ENCODE assay signal across 9 cellular contexts in genomic region chr7:41107330-41107937, GRCh38.
DNase-seq lines count a peak whose midpoint lies in the region; ATAC-seq and TF ChIP-seq lines count a peak whose summit lies in the region.
"Had no signal": no experiment of that assay in that cellular context is flagged by ENCODE, and none has a peak within 500 bp of the region (broad histone marks: within the 10 kb centered on the region; RNA-seq: fewer than 3 reads in every experiment).

No MANE protein-coding gene starts in this region.

- H3K27ac ChIP-seq in HCT116 (ENCODE audit: low read depth, low read length): peak overlapping the region; percentile 16; the same call in 1 of the 2 replicates
- peak overlapping the region; percentile 100 for H3K27ac ChIP-seq in PC-3 (ENCODE audit: low read length)
- peak overlapping the region; percentile 100 for H3K27ac ChIP-seq in foreskin keratinocyte
- no peak overlapping the region for H3K27ac ChIP-seq in uterus
- H3K27ac ChIP-seq: testis had no signal

- TF ChIP-seq POLR2A in HCT116 (IDR thresholded peaks at IDR 0.05; ENCODE audit: borderline replicate concordance, extremely low read depth, insufficient read depth, insufficient read length) (no peak), uterus (IDR thresholded peaks at IDR 0.05) (no peak)

- peak overlapping the region; percentile 38 for H2AFZ ChIP-seq in HCT116 (ENCODE audit: low read depth, low read length, poor library complexity, severe bottlenecking)
- H2AFZ ChIP-seq in PC-3 (ENCODE audit: low read length): peak overlapping the region; percentile 63; the same call in 1 of the 2 replicates

- no peak overlapping the region for H3K9ac ChIP-seq in HCT116 (ENCODE audit: low read length)
- H3K9ac ChIP-seq in PC-3 (ENCODE audit: low read length): peak overlapping the region; percentile 91

- H3K9me3 ChIP-seq in HCT116 (ENCODE audit: control insufficient read depth in 1 of 2, insufficient read depth in 1 of 2, low read depth in 1 of 2, low read length in 2 of 2) (no peaks in the 10 kb centered on the region), PC-3 (ENCODE audit: low read length) (no peaks in the 10 kb centered on the region), uterus (no peaks in the 10 kb centered on the region)
- H3K9me3 ChIP-seq: testis had no signal

- DNase-seq in HCT116 (ENCODE audit: low read depth, low spot score): peak; percentile 50
- DNase-seq in PC-3: peak; percentile 98
- no peak for DNase-seq in foreskin keratinocyte
- peak; percentile 16 to 19 for DNase-seq in uterus
- DNase-seq in stimulated activated naive CD4-positive, alpha-beta T cell treated with Interleukin-2 at 50 U/mL for 16 hours (lab: John Stamatoyannopoulos, UW): no peak
- DNase-seq: naive B cell, testis had no signal

- no peaks in the 10 kb centered on the region for H3K36me3 ChIP-seq in HCT116 (ENCODE audit: control insufficient read depth in 1 of 2, insufficient read depth in 2 of 2, low read length in 2 of 2)
- H3K36me3 ChIP-seq in PC-3 (ENCODE audit: low read depth, low read length): no peaks in the 10 kb centered on the region
- H3K36me3 ChIP-seq in uterus: no peaks in the 10 kb centered on the region

- ATAC-seq in HCT116 (peak; percentile 97), PC-3 (peak; percentile 92), foreskin keratinocyte (peak; percentile 81), GM18873 (IDR thresholded peaks at IDR 0.05; ENCODE audit: low FRiP score, unreplicated experiment) (no peak), GM19035 (IDR thresholded peaks at IDR 0.05; ENCODE audit: unreplicated experiment) (no peak)

- TF ChIP-seq RAD21 in HCT116 (IDR thresholded peaks at IDR 0.05; ENCODE audit: low read depth): no peak

- peaks cover 13% of the 10 kb centered on the region for H3F3A ChIP-seq in PC-3 (ENCODE audit: low read length, unreplicated experiment)

- H3K9me2 ChIP-seq in HCT116 (ENCODE audit: insufficient read depth): no peaks in the 10 kb centered on the region
- H3K9me2 ChIP-seq in PC-3 (replicated peaks; ENCODE audit: low read length): no peaks in the 10 kb centered on the region

- CTCF ChIA-PET in HCT116 (lab: Charles Lee) (interaction anchor here (1.0 kb wide), 1 partner anchor 86 kb away, joined by 3 read pairs; no protein-coding TSS in a partner anchor), PC-3 (lab: Charles Lee) (no interaction called here)

- intact Hi-C loops in HCT116 (cut with micrococcal nuclease) (no loop called here), PC-3 (cut with micrococcal nuclease) (loop anchor here (1.0 to 5.0 kb wide), 6 partner anchors 41 to 595 kb away; partner anchors contain the start of gene INHBA), uterus (cut with DNase I; ENCODE audit: low total_unique reads) (no loop called here)

- H3K79me2 ChIP-seq in HCT116 (ENCODE audit: insufficient read depth, low read length) (no peaks in the 10 kb centered on the region), PC-3 (ENCODE audit: low read length) (no peaks in the 10 kb centered on the region)

- H3K4me1 ChIP-seq in HCT116 (ENCODE audit: control insufficient read depth in 1 of 2, insufficient read depth in 2 of 2, low read length in 2 of 2): peaks cover 8 to 19% of the 10 kb centered on the region in 2 experiments; a peak in 3 of 4 replicates
- H3K4me1 ChIP-seq in PC-3 (ENCODE audit: insufficient read depth, low read length): peaks cover 51% of the 10 kb centered on the region
- H3K4me1 ChIP-seq in foreskin keratinocyte: peaks cover 58% of the 10 kb centered on the region
- no peaks in the 10 kb centered on the region for H3K4me1 ChIP-seq in uterus
- H3K4me1 ChIP-seq: testis had no signal

- peak overlapping the region in 1 of 2 experiments; percentile 20; a peak in 1 of 4 replicates for H3K4me3 ChIP-seq in HCT116 (replicated peaks in 1 of 2; ENCODE audit: low read depth in 1 of 2, low read length in 2 of 2)
- H3K4me3 ChIP-seq in PC-3 (ENCODE audit: low read length): peak overlapping the region; percentile 48; the same call in 1 of the 2 replicates
- no peak overlapping the region for H3K4me3 ChIP-seq in uterus
- H3K4me3 ChIP-seq: testis had no signal

- H3K27me3 ChIP-seq in HCT116 (ENCODE audit: insufficient read depth, low read length): no peaks in the 10 kb centered on the region
- no peaks in the 10 kb centered on the region for H3K27me3 ChIP-seq in PC-3 (ENCODE audit: low read length)
- no peaks in the 10 kb centered on the region for H3K27me3 ChIP-seq in foreskin keratinocyte
- H3K27me3 ChIP-seq in uterus: no peaks in the 10 kb centered on the region
- H3K27me3 ChIP-seq: testis had no signal

- no peak for TF ChIP-seq CTCF in HCT116 (IDR thresholded peaks at IDR 0.05 in 2 of 3, conservative IDR thresholded peaks at IDR 0.05 in 1 of 3; ENCODE audit: borderline replicate concordance in 1 of 3, insufficient read depth in 1 of 3, low read depth in 2 of 3, low read length in 2 of 3)
- TF ChIP-seq CTCF in PC-3 (conservative IDR thresholded peaks at IDR 0.05; ENCODE audit: low read depth, low read length): no peak
- no peak for TF ChIP-seq CTCF in foreskin keratinocyte (conservative IDR thresholded peaks at IDR 0.05)
- TF ChIP-seq CTCF in uterus (IDR thresholded peaks at IDR 0.05): no peak

- BruUV-seq in HCT116 (replicated peaks; lab: Mats Ljungman, UMichigan) (no TSS peak), PC-3 (replicated peaks; lab: Mats Ljungman, UMichigan) (TSS peak; percentile 88)

- H3K4me2 ChIP-seq in HCT116 (ENCODE audit: low read length): peak overlapping the region; percentile 72
- H3K4me2 ChIP-seq in PC-3 (ENCODE audit: low read length): peak overlapping the region; percentile 79

- RAD21 ChIA-PET in HCT116 (lab: Charles Lee; ENCODE audit: low non-redundant PET in 1 of 2, low total read pairs in 2 of 2, uncharacterized antibody in 2 of 2, unreplicated experiment in 2 of 2): no interaction called here

- POLR2A ChIA-PET in HCT116 (lab: Charles Lee): interaction anchor here (1.2 kb wide), 1 partner anchor 9 kb away, joined by 4 read pairs; no protein-coding TSS in a partner anchor
- POLR2A ChIA-PET in PC-3 (lab: Charles Lee; ENCODE audit: unreplicated experiment): interaction anchor here (0.5 to 0.7 kb wide), 4 partner anchors 49 to 764 kb away, joined by 3 to 5 read pairs (median 3); no protein-coding TSS in a partner anchor

- H4K20me1 ChIP-seq in HCT116 (ENCODE audit: insufficient read depth): no peaks in the 10 kb centered on the region
- no peaks in the 10 kb centered on the region for H4K20me1 ChIP-seq in PC-3 (ENCODE audit: low read length)

TF ChIP-seq in HCT116, 20 proteins besides CTCF, POLR2A, EP300 and RAD21:
- peak; percentile 91 for TF ChIP-seq FOSL1 (IDR thresholded peaks at IDR 0.05; ENCODE audit: low read depth)
- no peak for TF ChIP-seq MAX (IDR thresholded peaks at IDR 0.05)
- peak; percentile 74 for TF ChIP-seq SRF (IDR thresholded peaks at IDR 0.05; ENCODE audit: low read depth)
- TF ChIP-seq SP1 (IDR thresholded peaks at IDR 0.05; ENCODE audit: low read depth): peak; percentile 66
- TF ChIP-seq JUND (IDR thresholded peaks at IDR 0.05): peak; percentile 85
- TF ChIP-seq TCF7L2 (IDR thresholded peaks at IDR 0.05; ENCODE audit: borderline replicate concordance, extremely low read depth, insufficient read depth, insufficient read length): peak; percentile 21
- 0 out of 2 replicates have a peak, but pooled peaks have one; percentile 13 for TF ChIP-seq POLR2AphosphoS5 (IDR thresholded peaks at IDR 0.05; ENCODE audit: low read depth, low read length)
- no peak for TF ChIP-seq ZNF274 (IDR thresholded peaks at IDR 0.05; ENCODE audit: low read depth, low read length)

Comparison
In these comparisons a context has a peak if more than half of its experiments do, and no peak if none do; other contexts are left out.
1. ATAC-seq: peak in HCT116 (single experiment), PC-3 (single experiment) and foreskin keratinocyte (single experiment); none in GM18873 (single experiment) and GM19035 (single experiment).
2. DNase-seq: peak in HCT116 (single experiment), PC-3 (single experiment) and uterus (2 of 2); none in foreskin keratinocyte (0 of 2) and stimulated activated naive CD4-positive, alpha-beta T cell treated with Interleukin-2 at 50 U/mL for 16 hours (single experiment).
3. H3K27ac ChIP-seq: peak in HCT116 (single experiment), PC-3 (single experiment) and foreskin keratinocyte (single experiment); none in uterus (0 of 2).